Comparison of ENCODE assay signal across 43 cellular contexts in genomic region chr7:143947111-143947510, GRCh38. TPM values are rescaled to one million over a fixed set of nuclear protein-coding genes. Genes with fewer than 3 reads are reported as not detected.
"Had no signal": no experiment of that assay in that cellular context is flagged by ENCODE, and none has a peak within 500 bp of the region (broad histone marks: within the 10 kb centered on the region; RNA-seq: fewer than 3 reads in every experiment).

No MANE protein-coding gene starts in this region.

- H3K27ac ChIP-seq: ascending aorta, body of pancreas, brain microvascular endothelial cell, breast epithelium, cardiac muscle cell had no signal

- H3K4me1 Mint-ChIP-seq: activated naive CD4-positive, alpha-beta T cell treated with anti-CD3 and anti-CD28 coated beads, Interleukin-2, amount 10 ng/mL, durations not matched to agents 7 days and 5 days; activated naive CD4-positive, alpha-beta T cell treated with anti-CD3 and anti-CD28 coated beads, Interleukin-2, amount 50 U/mL, for 24 hours; activated naive CD8-positive, alpha-beta T cell treated with anti-CD3 and anti-CD28 coated beads for 36 hours; activated naive CD8-positive, alpha-beta T cell treated with anti-CD3 and anti-CD28 coated beads, Interleukin-2, amount 10 ng/mL, durations not matched to agents 7 days and 5 days; activated naive CD8-positive, alpha-beta T cell treated with anti-CD3 and anti-CD28 coated beads, Interleukin-2, amount 50 U/mL, for 24 hours; activated T-helper 17 cell treated with anti-CD3 and anti-CD28 coated beads, Interleukin-2, amount 50 U/mL, for 72 hours; brain; central memory CD8-positive, alpha-beta T cell had no signal

- ATAC-seq: activated naive CD4-positive, alpha-beta T cell treated with anti-CD3 and anti-CD28 coated beads, Interleukin-2, amount 50 U/mL, for 72 hours; activated naive CD8-positive, alpha-beta T cell treated with anti-CD3 and anti-CD28 coated beads, Interleukin-2, amount 50 U/mL, for 24 hours; activated T-cell treated with anti-CD3 and anti-CD28 coated beads, Interleukin-2, amount 50 U/mL, for 4 hours; activated T-cell treated with anti-CD3 and anti-CD28 coated beads, Interleukin-2, amount 50 U/mL, for 72 hours; activated T-helper 17 cell treated with anti-CD3 and anti-CD28 coated beads, Interleukin-2, amount 50 U/mL, for 72 hours; body of pancreas had no signal

- FAIRE-seq: astrocyte, bronchial epithelial cell had no signal

- H3K9me3 ChIP-seq: ascending aorta, body of pancreas, breast epithelium had no signal

- H3K27ac Mint-ChIP-seq: activated naive CD4-positive, alpha-beta T cell treated with anti-CD3 and anti-CD28 coated beads for 36 hours; activated naive CD4-positive, alpha-beta T cell treated with anti-CD3 and anti-CD28 coated beads, Interleukin-2, amount 10 ng/mL, durations not matched to agents 7 days and 5 days; activated naive CD4-positive, alpha-beta T cell treated with anti-CD3 and anti-CD28 coated beads, Interleukin-2, amount 50 U/mL, for 24 hours; activated naive CD4-positive, alpha-beta T cell treated with anti-CD3 and anti-CD28 coated beads, Interleukin-2, amount 50 U/mL, for 72 hours; activated naive CD8-positive, alpha-beta T cell; activated naive CD8-positive, alpha-beta T cell treated with anti-CD3 and anti-CD28 coated beads for 36 hours; activated naive CD8-positive, alpha-beta T cell treated with anti-CD3 and anti-CD28 coated beads, Interleukin-2, amount 10 ng/mL, durations not matched to agents 7 days and 5 days; activated naive CD8-positive, alpha-beta T cell treated with anti-CD3 and anti-CD28 coated beads, Interleukin-2, amount 50 U/mL, for 24 hours; activated T-cell treated with anti-CD3 and anti-CD28 coated beads, Interleukin-2, amount 50 U/mL, for 24 hours; activated T-helper 1 cell treated with anti-CD3 and anti-CD28 coated beads, Interleukin-12 subunit alpha, Interleukin-12 subunit beta, Interleukin-2, Interleukin-4 antibody, amounts not matched to agents 30 ng/mL and 10 ng/mL and 1 ng/mL, durations not matched to agents 14 hours and 24 hours and 36 hours; activated T-helper 17 cell treated with anti-CD3 and anti-CD28 coated beads, Interleukin-2, amount 50 U/mL, for 72 hours; activated T-helper 2 cell treated with anti-CD3 and anti-CD28 coated beads, Interferon-gamma antibody, Interleukin-2, Interleukin-4, amounts not matched to agents 10 μg/mL and 5 μg/mL and 100 μg/mL, durations not matched to agents 14 hours and 24 hours and 36 hours; brain had no signal

- H3K4me3 ChIP-seq: ascending aorta, body of pancreas, breast epithelium, cardiac muscle cell had no signal

- H3K4me1 ChIP-seq: ascending aorta, body of pancreas, breast epithelium had no signal

- DNase-seq: activated effector memory CD4-positive, alpha-beta T cell treated with anti-CD3 and anti-CD28 coated beads, Interleukin-2, amount 50 U/mL, for 16 hours; activated effector memory CD4-positive, alpha-beta T cell treated with Interleukin-2 at 50 U/mL for 16 hours; activated gamma-delta T cell; activated gamma-delta T cell treated with Interleukin-2 at 50 U/mL for 16 hours; activated naive CD4-positive, alpha-beta T cell; activated naive CD4-positive, alpha-beta T cell treated with anti-CD3 and anti-CD28 coated beads for 36 hours; activated naive CD4-positive, alpha-beta T cell treated with anti-CD3 and anti-CD28 coated beads, Interleukin-2, amount 10 ng/mL, durations not matched to agents 7 days and 5 days; activated naive CD4-positive, alpha-beta T cell treated with anti-CD3 and anti-CD28 coated beads, Interleukin-2, amount 50 U/mL, for 16 hours; activated naive CD4-positive, alpha-beta T cell treated with Interleukin-2 at 50 U/mL for 16 hours; activated naive CD8-positive, alpha-beta T cell treated with anti-CD3 and anti-CD28 coated beads for 36 hours; activated naive CD8-positive, alpha-beta T cell treated with anti-CD3 and anti-CD28 coated beads, Interleukin-2, amount 10 ng/mL, durations not matched to agents 7 days and 5 days; activated naive CD8-positive, alpha-beta T cell treated with anti-CD3 and anti-CD28 coated beads, Interleukin-2, amount 50 U/mL, for 24 hours; activated T-cell treated with anti-CD3 and anti-CD28 coated beads, Interleukin-2, amount 50 U/mL, for 1 hour; activated T-cell treated with anti-CD3 and anti-CD28 coated beads, Interleukin-2, amount 50 U/mL, for 24 hours; activated T-cell treated with anti-CD3 and anti-CD28 coated beads, Interleukin-2, amount 50 U/mL, for 4 hours; activated T-cell treated with anti-CD3 and anti-CD28 coated beads, Interleukin-2, amount 50 U/mL, for 48 hours; activated T-cell treated with anti-CD3 and anti-CD28 coated beads, Interleukin-2, amount 50 U/mL, for 72 hours; amniotic stem cell; amygdala; anterior cingulate cortex; aorta; body of pancreas; brain microvascular endothelial cell; caudate nucleus; central memory CD4-positive, alpha-beta T cell; cerebellar nuclear complex had no signal

- H3K36me3 ChIP-seq: ascending aorta, brain microvascular endothelial cell, breast epithelium, cardiac muscle cell had no signal

- H3K9me3 Mint-ChIP-seq: activated naive CD4-positive, alpha-beta T cell treated with anti-CD3 and anti-CD28 coated beads for 36 hours; activated naive CD4-positive, alpha-beta T cell treated with anti-CD3 and anti-CD28 coated beads, Interleukin-2, amount 10 ng/mL, durations not matched to agents 7 days and 5 days; activated naive CD4-positive, alpha-beta T cell treated with anti-CD3 and anti-CD28 coated beads, Interleukin-2, amount 50 U/mL, for 24 hours; activated naive CD4-positive, alpha-beta T cell treated with anti-CD3 and anti-CD28 coated beads, Interleukin-2, amount 50 U/mL, for 72 hours; activated naive CD8-positive, alpha-beta T cell treated with anti-CD3 and anti-CD28 coated beads, Interleukin-2, amount 10 ng/mL, durations not matched to agents 7 days and 5 days; activated naive CD8-positive, alpha-beta T cell treated with anti-CD3 and anti-CD28 coated beads, Interleukin-2, amount 50 U/mL, for 24 hours; activated T-cell treated with anti-CD3 and anti-CD28 coated beads, Interleukin-2, amount 50 U/mL, for 24 hours; activated T-cell treated with anti-CD3 and anti-CD28 coated beads, Interleukin-2, amount 50 U/mL, for 4 hours; activated T-cell treated with anti-CD3 and anti-CD28 coated beads, Interleukin-2, amount 50 U/mL, for 72 hours; activated T-helper 1 cell treated with anti-CD3 and anti-CD28 coated beads, Interleukin-12 subunit alpha, Interleukin-12 subunit beta, Interleukin-2, Interleukin-4 antibody, amounts not matched to agents 30 ng/mL and 10 ng/mL and 1 ng/mL, durations not matched to agents 14 hours and 24 hours and 36 hours; activated T-helper 17 cell treated with anti-CD3 and anti-CD28 coated beads, Interleukin-2, amount 50 U/mL, for 72 hours; activated T-helper 2 cell treated with anti-CD3 and anti-CD28 coated beads, Interferon-gamma antibody, Interleukin-2, Interleukin-4, amounts not matched to agents 10 μg/mL and 5 μg/mL and 100 μg/mL, durations not matched to agents 14 hours and 24 hours and 36 hours; central memory CD8-positive, alpha-beta T cell had no signal

- H3K36me3 Mint-ChIP-seq: activated naive CD4-positive, alpha-beta T cell treated with anti-CD3 and anti-CD28 coated beads, Interleukin-2, amount 10 ng/mL, durations not matched to agents 7 days and 5 days; activated naive CD4-positive, alpha-beta T cell treated with anti-CD3 and anti-CD28 coated beads, Interleukin-2, amount 50 U/mL, for 72 hours; activated naive CD8-positive, alpha-beta T cell; activated naive CD8-positive, alpha-beta T cell treated with anti-CD3 and anti-CD28 coated beads for 36 hours; activated naive CD8-positive, alpha-beta T cell treated with anti-CD3 and anti-CD28 coated beads, Interleukin-2, amount 10 ng/mL, durations not matched to agents 7 days and 5 days; brain had no signal

- H3K4me3 Mint-ChIP-seq: activated naive CD4-positive, alpha-beta T cell treated with anti-CD3 and anti-CD28 coated beads for 36 hours; activated naive CD4-positive, alpha-beta T cell treated with anti-CD3 and anti-CD28 coated beads, Interleukin-2, amount 10 ng/mL, durations not matched to agents 7 days and 5 days; activated naive CD4-positive, alpha-beta T cell treated with anti-CD3 and anti-CD28 coated beads, Interleukin-2, amount 50 U/mL, for 24 hours; activated naive CD8-positive, alpha-beta T cell; activated naive CD8-positive, alpha-beta T cell treated with anti-CD3 and anti-CD28 coated beads for 36 hours; activated naive CD8-positive, alpha-beta T cell treated with anti-CD3 and anti-CD28 coated beads, Interleukin-2, amount 10 ng/mL, durations not matched to agents 7 days and 5 days; activated naive CD8-positive, alpha-beta T cell treated with anti-CD3 and anti-CD28 coated beads, Interleukin-2, amount 50 U/mL, for 24 hours; activated T-cell treated with anti-CD3 and anti-CD28 coated beads, Interleukin-2, amount 50 U/mL, for 24 hours; activated T-cell treated with anti-CD3 and anti-CD28 coated beads, Interleukin-2, amount 50 U/mL, for 4 hours; activated T-cell treated with anti-CD3 and anti-CD28 coated beads, Interleukin-2, amount 50 U/mL, for 72 hours; activated T-helper 1 cell treated with anti-CD3 and anti-CD28 coated beads, Interleukin-12 subunit alpha, Interleukin-12 subunit beta, Interleukin-2, Interleukin-4 antibody, amounts not matched to agents 30 ng/mL and 10 ng/mL and 1 ng/mL, durations not matched to agents 14 hours and 24 hours and 36 hours; activated T-helper 17 cell treated with anti-CD3 and anti-CD28 coated beads, Interleukin-2, amount 50 U/mL, for 72 hours; brain; central memory CD8-positive, alpha-beta T cell had no signal

- H3K27me3 ChIP-seq: ascending aorta, body of pancreas, brain microvascular endothelial cell, breast epithelium, cardiac muscle cell had no signal

RNA-seq across cellular contexts. Expression of gene OR2F1, which starts 7.5 kb away (rescaled TPM):
- total RNA-seq: activated naive CD4-positive, alpha-beta T cell treated with anti-CD3 and anti-CD28 coated beads for 36 hours; activated naive CD4-positive, alpha-beta T cell treated with anti-CD3 and anti-CD28 coated beads, Interleukin-2, amount 50 U/mL, for 72 hours; activated naive CD8-positive, alpha-beta T cell treated with anti-CD3 and anti-CD28 coated beads for 36 hours; activated naive CD8-positive, alpha-beta T cell treated with anti-CD3 and anti-CD28 coated beads, Interleukin-2, amount 10 ng/mL, durations not matched to agents 7 days and 5 days; activated T-cell treated with anti-CD3 and anti-CD28 coated beads, Interleukin-2, amount 50 U/mL, for 4 hours; activated T-cell treated with anti-CD3 and anti-CD28 coated beads, Interleukin-2, amount 50 U/mL, for 72 hours; activated T-helper 1 cell treated with anti-CD3 and anti-CD28 coated beads, Interleukin-12 subunit alpha, Interleukin-12 subunit beta, Interleukin-2, Interleukin-4 antibody, amounts not matched to agents 30 ng/mL and 10 ng/mL and 1 ng/mL, durations not matched to agents 14 hours and 24 hours and 36 hours; activated T-helper 17 cell treated with anti-CD3 and anti-CD28 coated beads, Interleukin-2, amount 50 U/mL, for 72 hours; activated T-helper 2 cell treated with anti-CD3 and anti-CD28 coated beads, Interferon-gamma antibody, Interleukin-2, Interleukin-4, amounts not matched to agents 10 μg/mL and 5 μg/mL and 100 μg/mL, durations not matched to agents 14 hours and 24 hours and 36 hours; aorta; ascending aorta; astrocyte; body of pancreas; bronchial epithelial cell; cardiac muscle cell; cardiac septum; chondrocyte had no signal
- polyA plus RNA-seq: adipose tissue, aorta, cardiac muscle cell had no signal

RNA-seq across cellular contexts. Expression of gene OR2F2, which starts 12.1 kb away (rescaled TPM):
- total RNA-seq: activated naive CD4-positive, alpha-beta T cell treated with anti-CD3 and anti-CD28 coated beads for 36 hours; activated naive CD4-positive, alpha-beta T cell treated with anti-CD3 and anti-CD28 coated beads, Interleukin-2, amount 50 U/mL, for 72 hours; activated naive CD8-positive, alpha-beta T cell treated with anti-CD3 and anti-CD28 coated beads for 36 hours; activated naive CD8-positive, alpha-beta T cell treated with anti-CD3 and anti-CD28 coated beads, Interleukin-2, amount 10 ng/mL, durations not matched to agents 7 days and 5 days; activated T-cell treated with anti-CD3 and anti-CD28 coated beads, Interleukin-2, amount 50 U/mL, for 4 hours; activated T-cell treated with anti-CD3 and anti-CD28 coated beads, Interleukin-2, amount 50 U/mL, for 72 hours; activated T-helper 1 cell treated with anti-CD3 and anti-CD28 coated beads, Interleukin-12 subunit alpha, Interleukin-12 subunit beta, Interleukin-2, Interleukin-4 antibody, amounts not matched to agents 30 ng/mL and 10 ng/mL and 1 ng/mL, durations not matched to agents 14 hours and 24 hours and 36 hours; activated T-helper 17 cell treated with anti-CD3 and anti-CD28 coated beads, Interleukin-2, amount 50 U/mL, for 72 hours; activated T-helper 2 cell treated with anti-CD3 and anti-CD28 coated beads, Interferon-gamma antibody, Interleukin-2, Interleukin-4, amounts not matched to agents 10 μg/mL and 5 μg/mL and 100 μg/mL, durations not matched to agents 14 hours and 24 hours and 36 hours; aorta; ascending aorta; astrocyte; body of pancreas; breast epithelium; bronchial epithelial cell; cardiac muscle cell; cardiac septum; cerebellum; chondrocyte had no signal
- polyA plus RNA-seq: adipose tissue, aorta, cardiac muscle cell had no signal

RNA-seq across cellular contexts. Expression of gene OR6B1, which starts 53.0 kb away (rescaled TPM):
- total RNA-seq: activated naive CD4-positive, alpha-beta T cell treated with anti-CD3 and anti-CD28 coated beads for 36 hours; activated naive CD4-positive, alpha-beta T cell treated with anti-CD3 and anti-CD28 coated beads, Interleukin-2, amount 50 U/mL, for 72 hours; activated naive CD8-positive, alpha-beta T cell treated with anti-CD3 and anti-CD28 coated beads for 36 hours; activated naive CD8-positive, alpha-beta T cell treated with anti-CD3 and anti-CD28 coated beads, Interleukin-2, amount 10 ng/mL, durations not matched to agents 7 days and 5 days; activated T-cell treated with anti-CD3 and anti-CD28 coated beads, Interleukin-2, amount 50 U/mL, for 4 hours; activated T-cell treated with anti-CD3 and anti-CD28 coated beads, Interleukin-2, amount 50 U/mL, for 72 hours; activated T-helper 1 cell treated with anti-CD3 and anti-CD28 coated beads, Interleukin-12 subunit alpha, Interleukin-12 subunit beta, Interleukin-2, Interleukin-4 antibody, amounts not matched to agents 30 ng/mL and 10 ng/mL and 1 ng/mL, durations not matched to agents 14 hours and 24 hours and 36 hours; activated T-helper 17 cell treated with anti-CD3 and anti-CD28 coated beads, Interleukin-2, amount 50 U/mL, for 72 hours; activated T-helper 2 cell treated with anti-CD3 and anti-CD28 coated beads, Interferon-gamma antibody, Interleukin-2, Interleukin-4, amounts not matched to agents 10 μg/mL and 5 μg/mL and 100 μg/mL, durations not matched to agents 14 hours and 24 hours and 36 hours; aorta; ascending aorta; astrocyte; body of pancreas; breast epithelium; bronchial epithelial cell; cardiac muscle cell; cardiac septum; cerebellum; chondrocyte had no signal
- polyA plus RNA-seq: aorta, cardiac muscle cell had no signal
